ENCODE assay signal across 25 cellular contexts in the genomic region with DNA sequence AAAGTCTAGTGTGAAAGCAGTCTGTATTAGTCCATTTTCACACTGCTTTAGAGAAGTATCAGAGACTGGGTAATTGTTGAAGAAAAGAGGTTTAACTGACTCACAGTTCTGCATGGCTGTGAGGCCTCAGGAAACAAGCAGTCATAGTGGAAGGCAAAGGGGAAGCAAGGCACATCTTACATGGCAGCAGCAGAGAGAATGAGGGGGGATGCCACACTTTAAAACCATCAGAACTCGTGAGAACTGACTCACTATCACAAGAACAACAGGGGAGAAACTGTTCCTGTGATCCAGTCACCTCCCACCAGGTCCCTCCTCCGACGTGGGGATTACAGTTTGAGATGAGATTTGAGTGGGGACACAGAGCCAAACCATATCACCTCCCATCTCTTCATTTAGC. TPM values are rescaled to one million over a fixed set of nuclear protein-coding genes. Genes with fewer than 3 reads are reported as not detected.
DNase-seq lines count a peak whose midpoint lies in the region; ATAC-seq lines count a peak whose summit lies in the region.
"Had no signal": no experiment of that assay in that cellular context is flagged by ENCODE, and none has a peak within 500 bp of the region (broad histone marks: within the 10 kb centered on the region; RNA-seq: fewer than 3 reads in every experiment).

No MANE protein-coding gene starts in this region.

- no peak overlapping the region for H3K4me3 Mint-ChIP-seq in activated CD4-positive, alpha-beta T cell treated with anti-CD3 and anti-CD28 coated beads for 36 hours
- no peak overlapping the region for H3K4me3 Mint-ChIP-seq in activated naive CD8-positive, alpha-beta T cell treated with anti-CD3 and anti-CD28 coated beads for 36 hours
- H3K4me3 Mint-ChIP-seq: naive thymus-derived CD4-positive, alpha-beta T cell had no signal

- ATAC-seq in activated CD4-positive, alpha-beta T cell treated with anti-CD3 and anti-CD28 coated beads for 36 hours, result peak; percentile 89
- ATAC-seq in GM19328 (IDR thresholded peaks at IDR 0.05; ENCODE audit: unreplicated experiment), result no peak
- ATAC-seq: K562; left cardiac atrium; naive thymus-derived CD4-positive, alpha-beta T cell; pancreas; right cardiac atrium had no signal

- peak overlapping the region; percentile 59 for H3K27ac Mint-ChIP-seq in activated CD4-positive, alpha-beta T cell treated with anti-CD3 and anti-CD28 coated beads for 36 hours
- peak overlapping the region; percentile 76 for H3K27ac Mint-ChIP-seq in activated naive CD8-positive, alpha-beta T cell treated with anti-CD3 and anti-CD28 coated beads for 36 hours

- POLR2A ChIA-PET in activated CD4-positive, alpha-beta T cell treated with anti-CD3 and anti-CD28 coated beads for 36 hours (lab: Charles Lee), result no interaction called here

- no peaks in the 10 kb centered on the region for H3K27me3 Mint-ChIP-seq in activated CD4-positive, alpha-beta T cell treated with anti-CD3 and anti-CD28 coated beads for 36 hours
- no peaks in the 10 kb centered on the region for H3K27me3 Mint-ChIP-seq in activated naive CD8-positive, alpha-beta T cell treated with anti-CD3 and anti-CD28 coated beads for 36 hours
- H3K27me3 Mint-ChIP-seq: naive thymus-derived CD4-positive, alpha-beta T cell had no signal

- no peaks in the 10 kb centered on the region for H3K9me3 Mint-ChIP-seq in activated CD4-positive, alpha-beta T cell treated with anti-CD3 and anti-CD28 coated beads for 36 hours (ENCODE audit: low read depth)
- H3K9me3 Mint-ChIP-seq in activated naive CD8-positive, alpha-beta T cell treated with anti-CD3 and anti-CD28 coated beads for 36 hours, result peaks cover 4% of the 10 kb centered on the region
- H3K9me3 Mint-ChIP-seq: naive thymus-derived CD4-positive, alpha-beta T cell had no signal

- peak; percentile 66 for DNase-seq in activated CD4-positive, alpha-beta T cell treated with anti-CD3 and anti-CD28 coated beads for 36 hours
- DNase-seq in activated CD4-positive, alpha-beta T cell treated with anti-CD3 and anti-CD28 coated beads, Interleukin-2, amount 50 U/mL, for 1 hour, result no peak
- peak; percentile 13 for DNase-seq in stimulated activated naive CD4-positive, alpha-beta T cell treated with Interleukin-2 at 50 U/mL for 16 hours (lab: John Stamatoyannopoulos, UW)
- no peak for DNase-seq in stimulated activated naive CD4-positive, alpha-beta T cell (lab: John Stamatoyannopoulos, UW)
- no peak for DNase-seq in activated naive CD8-positive, alpha-beta T cell treated with anti-CD3 and anti-CD28 coated beads for 36 hours
- DNase-seq in HCEC 1CT (no peak), hippocampal formation (lab: John Stamatoyannopoulos, UW) (no peak)
- DNase-seq: activated CD4-positive, CD25-positive, alpha-beta regulatory T cell; activated CD8-positive, alpha-beta memory T cell treated with anti-CD3 and anti-CD28 coated beads, Interleukin-2, amount 50 U/mL, for 4 hours; COR-L47; DMS79 treated with DMSO at 0.1 percent for 48 hours; glutamatergic neuron; H7; left cardiac atrium; naive thymus-derived CD4-positive, alpha-beta T cell; NCI-H1048; NCI-H2029; NCI-H446; pancreas; PC-9; right cardiac atrium; SIG-M5; stimulated activated CD4-positive, alpha-beta T cell treated with anti-CD3 and anti-CD28 coated beads, Interleukin-15, amount 100 ng/mL, for 24 hours had no signal

- intact Hi-C loops in activated CD4-positive, alpha-beta T cell treated with anti-CD3 and anti-CD28 coated beads for 36 hours (cut with DNase I, micrococcal nuclease), result loop anchor here (1.0 to 5.0 kb wide), 2 partner anchors 9 to 330 kb away; no protein-coding TSS in a partner anchor

- H3K36me3 Mint-ChIP-seq in activated CD4-positive, alpha-beta T cell treated with anti-CD3 and anti-CD28 coated beads for 36 hours (ENCODE audit: low read depth), result peaks cover 43% of the 10 kb centered on the region
- H3K36me3 Mint-ChIP-seq in activated naive CD8-positive, alpha-beta T cell treated with anti-CD3 and anti-CD28 coated beads for 36 hours, result peaks cover 40% of the 10 kb centered on the region

- CTCF ChIA-PET in activated CD4-positive, alpha-beta T cell treated with anti-CD3 and anti-CD28 coated beads for 36 hours (lab: Charles Lee), result no interaction called here

- peaks cover 37% of the 10 kb centered on the region for H3K4me1 Mint-ChIP-seq in activated CD4-positive, alpha-beta T cell treated with anti-CD3 and anti-CD28 coated beads for 36 hours
- H3K4me1 Mint-ChIP-seq in activated naive CD8-positive, alpha-beta T cell treated with anti-CD3 and anti-CD28 coated beads for 36 hours, result peaks cover 10% of the 10 kb centered on the region

RNA-seq across cellular contexts. Expression of a gene that starts 13.8 kb away (rescaled TPM):
- 1 to 10 TPM; 1.9 to 2.6 TPM for total RNA-seq in activated CD4-positive, alpha-beta T cell treated with anti-CD3 and anti-CD28 coated beads for 36 hours
- 1 to 10 TPM; 1.2 to 1.5 TPM for total RNA-seq in activated naive CD8-positive, alpha-beta T cell treated with anti-CD3 and anti-CD28 coated beads for 36 hours

RNA-seq across cellular contexts. Expression of a gene that starts 19.0 kb away (rescaled TPM):
- 10 to 100 TPM; 50.7 to 58.0 TPM for total RNA-seq in activated CD4-positive, alpha-beta T cell treated with anti-CD3 and anti-CD28 coated beads for 36 hours
- total RNA-seq in activated naive CD8-positive, alpha-beta T cell treated with anti-CD3 and anti-CD28 coated beads for 36 hours, result 10 to 100 TPM; 65.5 to 67.2 TPM

RNA-seq across cellular contexts. Expression of a gene that starts 53.1 kb away (rescaled TPM):
- total RNA-seq in activated CD4-positive, alpha-beta T cell treated with anti-CD3 and anti-CD28 coated beads for 36 hours, result 10 to 100 TPM; 18.0 to 18.3 TPM
- 10 to 100 TPM; 16.0 to 17.9 TPM for total RNA-seq in activated naive CD8-positive, alpha-beta T cell treated with anti-CD3 and anti-CD28 coated beads for 36 hours

Comparison
In these comparisons a context has a peak if more than half of its experiments do, and no peak if none do; other contexts are left out.
1. DNase-seq: peak in activated CD4-positive, alpha-beta T cell treated with anti-CD3 and anti-CD28 coated beads for 36 hours (single experiment) and stimulated activated naive CD4-positive, alpha-beta T cell treated with Interleukin-2 at 50 U/mL for 16 hours (single experiment); none in activated CD4-positive, alpha-beta T cell treated with anti-CD3 and anti-CD28 coated beads, Interleukin-2, amount 50 U/mL, for 1 hour (single experiment), stimulated activated naive CD4-positive, alpha-beta T cell (0 of 6), activated naive CD8-positive, alpha-beta T cell treated with anti-CD3 and anti-CD28 coated beads for 36 hours (single experiment), HCEC 1CT (single experiment) and hippocampal formation (0 of 2).